In the genomic region with DNA sequence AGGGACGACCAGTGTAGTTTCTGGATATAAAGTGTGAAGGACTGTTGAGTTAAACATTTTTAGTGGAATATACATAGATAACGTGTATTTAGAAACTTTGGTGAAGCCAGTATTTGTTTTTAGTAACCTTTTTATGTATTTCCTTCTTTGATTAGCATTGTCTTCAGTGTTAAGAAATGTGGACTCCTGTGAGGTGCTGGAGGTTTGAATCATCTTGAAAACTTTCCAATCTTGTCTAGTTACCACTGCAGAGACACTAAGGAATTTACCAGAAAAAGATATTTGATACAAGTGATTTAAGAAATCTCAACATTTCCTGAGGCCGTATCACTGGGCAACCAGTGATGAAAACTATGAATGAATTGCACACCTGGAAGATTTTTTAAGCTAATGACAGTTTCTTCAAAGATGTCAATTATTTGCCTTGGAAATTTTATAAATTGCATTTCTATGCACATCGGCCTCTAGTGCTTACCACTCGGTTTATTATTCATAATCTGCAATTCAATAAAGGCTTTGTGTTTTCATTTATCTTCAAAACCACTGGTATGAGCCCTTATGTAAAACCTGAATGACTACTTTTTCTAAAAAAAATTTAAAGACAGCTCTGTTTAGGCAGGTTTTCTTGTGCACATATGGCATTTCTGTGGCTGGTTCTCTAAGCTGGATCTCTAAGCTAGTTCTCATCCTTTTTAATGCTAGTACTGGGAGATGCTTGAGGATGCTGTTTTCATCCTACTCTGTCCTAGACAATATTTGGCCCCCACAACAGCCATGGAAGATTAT, we compare ENCODE assay signal across 19 cellular contexts. TPM values are rescaled to one million over a fixed set of nuclear protein-coding genes. Genes with fewer than 3 reads are reported as not detected.
DNase-seq lines count a peak whose midpoint lies in the region; ATAC-seq and TF ChIP-seq lines count a peak whose summit lies in the region.
"Had no signal": no experiment of that assay in that cellular context is flagged by ENCODE, and none has a peak within 500 bp of the region (broad histone marks: within the 10 kb centered on the region; RNA-seq: fewer than 3 reads in every experiment).

No MANE protein-coding gene starts in this region.

- H3K4me1 ChIP-seq in IMR-90 (ENCODE audit: control insufficient read depth, insufficient read depth, low read length) (peaks cover 11% of the 10 kb centered on the region), foreskin keratinocyte (peaks cover 18% of the 10 kb centered on the region), vagina (peaks cover 11% of the 10 kb centered on the region)
- H3K4me1 ChIP-seq: BLaER1 treated with 17β-estradiol and CSF1 and Interleukin-3, amounts not matched to agents 10 nM and 100 nM; lower lobe of right lung had no signal

- peak; percentile 78 for ATAC-seq in IMR-90 (ENCODE audit: low read depth)
- ATAC-seq in foreskin keratinocyte: peak; percentile 69
- no peak for ATAC-seq in stimulated activated memory B cell treated with anti-CD40 and anti-IgM and Interleukin-4, amounts not matched to agents 10 μg/mL and 1 μg/mL and 100 μg/mL, for 72 hours
- ATAC-seq in GM19467 (IDR thresholded peaks at IDR 0.05; ENCODE audit: unreplicated experiment): no peak

- no peak overlapping the region for H2AK5ac ChIP-seq in IMR-90 (ENCODE audit: low read depth, low read length)

- dilution Hi-C loops in IMR-90 (cut with HindIII; ENCODE audit: low sequenced_read_pairs, unreplicated experiment): no loop called here

- 0 out of 2 replicates have a peak overlapping the region, but pooled peaks have one; percentile 26 for H3K14ac ChIP-seq in IMR-90 (replicated peaks; ENCODE audit: low read depth, low read length)

- H4K8ac ChIP-seq in IMR-90 (ENCODE audit: low read depth in 2 of 2, low read length in 2 of 2): no peak overlapping the region

- no peak for TF ChIP-seq RAD21 in IMR-90 (IDR thresholded peaks at IDR 0.05; ENCODE audit: low read length)

- H3K4ac ChIP-seq in IMR-90 (ENCODE audit: low read depth, low read length): no peak overlapping the region

- no peaks in the 10 kb centered on the region for H3K4me1 Mint-ChIP-seq in stimulated activated memory B cell treated with anti-CD40 and anti-IgM and Interleukin-4, amounts not matched to agents 10 μg/mL and 1 μg/mL and 100 μg/mL, for 72 hours

- H3K23ac ChIP-seq in IMR-90 (ENCODE audit: low read depth, low read length): no peak overlapping the region

- no TSS peak for BruUV-seq in IMR-90 (replicated peaks; lab: Mats Ljungman, UMichigan)

- in situ Hi-C loops in IMR-90 (cut with MboI; ENCODE audit: low sequenced_read_pairs): no loop called here

- no peaks in the 10 kb centered on the region for H3K9me3 ChIP-seq in IMR-90 (ENCODE audit: control insufficient read depth, insufficient read depth, low read length)
- no peaks in the 10 kb centered on the region for H3K9me3 ChIP-seq in vagina
- H3K9me3 ChIP-seq: lower lobe of right lung, sigmoid colon had no signal

- no peak overlapping the region for H2BK15ac ChIP-seq in IMR-90 (ENCODE audit: low read depth, low read length)

- H3K27me3 ChIP-seq in IMR-90 (ENCODE audit: control insufficient read depth, insufficient read depth, low read length) (peaks cover 5% of the 10 kb centered on the region), foreskin keratinocyte (no peaks in the 10 kb centered on the region), vagina (no peaks in the 10 kb centered on the region)
- H3K27me3 ChIP-seq: BLaER1 treated with 17β-estradiol and CSF1 and Interleukin-3, amounts not matched to agents 10 nM and 100 nM; sigmoid colon had no signal

- H2AK9ac ChIP-seq in IMR-90 (replicated peaks; ENCODE audit: low read depth, low read length, poor library complexity): no peak overlapping the region

- H3K36me3 Mint-ChIP-seq in stimulated activated memory B cell treated with anti-CD40 and anti-IgM and Interleukin-4, amounts not matched to agents 10 μg/mL and 1 μg/mL and 100 μg/mL, for 72 hours: no peaks in the 10 kb centered on the region

- no peak overlapping the region for H4K5ac ChIP-seq in IMR-90 (ENCODE audit: low read depth, low read length)

- no peak overlapping the region for H2AFZ ChIP-seq in IMR-90 (replicated peaks; ENCODE audit: low read length, poor library complexity)
- H2AFZ ChIP-seq: parathyroid adenoma had no signal

- DNase-seq in IMR-90 (peak; percentile 67), amniotic epithelial cell (ENCODE audit: low read depth) (peak; percentile 39), foreskin keratinocyte (peak; percentile 60 to 64), vagina (ENCODE audit: extremely low spot score in 2 of 2) (no peak), NCI-H2171 (lab: John Stamatoyannopoulos, UW) (no peak)
- DNase-seq: activated CD4-positive, alpha-beta T cell treated with anti-CD3 and anti-CD28 coated beads, Interleukin-2, amount 50 U/mL, for 4 hours; activated naive CD4-positive, alpha-beta T cell treated with Interleukin-2 at 50 U/mL for 16 hours; glutamatergic neuron; GOT3; lower lobe of right lung; NCI-H1694; NCI-H446 treated with DMSO at 0.1 percent for 48 hours; NK-92 treated with Interleukin-12 subunit alpha and Interleukin-12 subunit beta, amount 100 ng/mL, for 24 hours; sigmoid colon; WERI-Rb-1 had no signal

- no peak for TF ChIP-seq CTCF in IMR-90 (conservative IDR thresholded peaks at IDR 0.05; ENCODE audit: low read depth, low read length)
- no peak for TF ChIP-seq CTCF in foreskin keratinocyte (conservative IDR thresholded peaks at IDR 0.05)
- no peak for TF ChIP-seq CTCF in vagina (IDR thresholded peaks at IDR 0.05)

- no peak overlapping the region for H2BK120ac ChIP-seq in IMR-90 (ENCODE audit: low read depth, low read length)

- H3K9ac ChIP-seq in IMR-90 (ENCODE audit: low read depth, low read length): no peak overlapping the region
- H3K9ac ChIP-seq: BLaER1 treated with 17β-estradiol and CSF1 and Interleukin-3, amounts not matched to agents 10 nM and 100 nM; parathyroid adenoma had no signal

- WGBS in IMR-90 (ENCODE audit: extremely low coverage in 2 of 2, insufficient read length in 1 of 2), 2 experiments: no CpG with 5 or more reads among the region's 5 CpGs

- H3K4me3 ChIP-seq in IMR-90 (ENCODE audit: insufficient read depth, low read depth, low read length): no peak overlapping the region
- H3K4me3 ChIP-seq in vagina: no peak overlapping the region
- H3K4me3 ChIP-seq: BLaER1 treated with 17β-estradiol and CSF1 and Interleukin-3, amounts not matched to agents 10 nM and 100 nM; lower lobe of right lung; sigmoid colon had no signal

- no peaks in the 10 kb centered on the region for H4K20me1 ChIP-seq in IMR-90 (ENCODE audit: insufficient read depth, low read length)
- H4K20me1 ChIP-seq: BLaER1 treated with 17β-estradiol and CSF1 and Interleukin-3, amounts not matched to agents 10 nM and 100 nM had no signal

- no peak overlapping the region for H3K18ac ChIP-seq in IMR-90 (ENCODE audit: low read depth, low read length)

- CTCF ChIA-PET in IMR-90 (lab: Yijun Ruan, JAX): no interaction called here

- peaks cover 7% of the 10 kb centered on the region; the same call in 1 of the 2 replicates for H3K9me1 ChIP-seq in IMR-90 (ENCODE audit: insufficient read depth, low read length)

- H2BK5ac ChIP-seq in IMR-90 (ENCODE audit: low read depth, low read length, poor library complexity, severe bottlenecking): peak overlapping the region; percentile 43

- H3K9me3 Mint-ChIP-seq in stimulated activated memory B cell treated with anti-CD40 and anti-IgM and Interleukin-4, amounts not matched to agents 10 μg/mL and 1 μg/mL and 100 μg/mL, for 72 hours: no peaks in the 10 kb centered on the region

- no peaks in the 10 kb centered on the region for H3K27me3 Mint-ChIP-seq in stimulated activated memory B cell treated with anti-CD40 and anti-IgM and Interleukin-4, amounts not matched to agents 10 μg/mL and 1 μg/mL and 100 μg/mL, for 72 hours

- no peaks in the 10 kb centered on the region for H3K36me3 ChIP-seq in IMR-90 (ENCODE audit: control insufficient read depth, insufficient read depth, low read length)
- no peaks in the 10 kb centered on the region for H3K36me3 ChIP-seq in vagina
- H3K36me3 ChIP-seq: WERI-Rb-1 had no signal

- peak overlapping the region; percentile 56; the same call in 1 of the 2 replicates for H3K4me2 ChIP-seq in IMR-90 (ENCODE audit: low read depth, low read length)
- H3K4me2 ChIP-seq: BLaER1 treated with 17β-estradiol and CSF1 and Interleukin-3, amounts not matched to agents 10 nM and 100 nM had no signal

- no peak overlapping the region for H2BK20ac ChIP-seq in IMR-90 (ENCODE audit: low read depth, low read length)

- H3K56ac ChIP-seq in IMR-90 (ENCODE audit: extremely low read depth, insufficient read depth, low read length): no peak overlapping the region

- no peak overlapping the region for H3K4me3 Mint-ChIP-seq in stimulated activated memory B cell treated with anti-CD40 and anti-IgM and Interleukin-4, amounts not matched to agents 10 μg/mL and 1 μg/mL and 100 μg/mL, for 72 hours

- POLR2A ChIA-PET in IMR-90 (lab: Charles Lee; ENCODE audit: unreplicated experiment): no interaction called here

- H3K27ac Mint-ChIP-seq in stimulated activated memory B cell treated with anti-CD40 and anti-IgM and Interleukin-4, amounts not matched to agents 10 μg/mL and 1 μg/mL and 100 μg/mL, for 72 hours: peak overlapping the region; percentile 22

- intact Hi-C loops in IMR-90 (cut with micrococcal nuclease) (no loop called here), vagina (cut with DNase I) (no loop called here)

- TF ChIP-seq POLR2A in IMR-90 (IDR thresholded peaks at IDR 0.05; ENCODE audit: low read depth, low read length) (no peak), vagina (IDR thresholded peaks at IDR 0.05) (no peak)

- no peak overlapping the region for H4K91ac ChIP-seq in IMR-90 (ENCODE audit: insufficient read depth, low read depth, low read length)

- no peak overlapping the region for H3K27ac ChIP-seq in IMR-90 (ENCODE audit: insufficient read depth, low read length)
- H3K27ac ChIP-seq in foreskin keratinocyte: peak overlapping the region; percentile 24
- H3K27ac ChIP-seq in vagina: no peak overlapping the region
- H3K27ac ChIP-seq: BLaER1 treated with 17β-estradiol and CSF1 and Interleukin-3, amounts not matched to agents 10 nM and 100 nM; lower lobe of right lung; parathyroid adenoma; sigmoid colon; WERI-Rb-1 had no signal

- H3K79me1 ChIP-seq in IMR-90 (ENCODE audit: low read depth in 1 of 2, low read length in 2 of 2): no peaks in the 10 kb centered on the region

TF ChIP-seq in IMR-90, 13 proteins besides CTCF, POLR2A, EP300 and RAD21 (continues in another document):
- TF ChIP-seq RFX5 (IDR thresholded peaks at IDR 0.05; ENCODE audit: low read depth, low read length): no peak

RNA-seq across cellular contexts. Expression of a gene that starts 31.4 kb away (rescaled TPM):
- 12.2 and 15.2 TPM in 2 replicates for total RNA-seq in IMR-90 (2012; rRNA removed)
- polyA plus RNA-seq in IMR-90 (2012; rRNA removed): 16.6 and 17.1 TPM in 2 replicates
- 8.3 and 16.7 TPM in 2 replicates for polyA plus RNA-seq in IMR-90 (2012; cell fraction: cytosol; rRNA removed)
- 29.6 and 55.4 TPM in 2 replicates for polyA plus RNA-seq in IMR-90 (2012; cell fraction: nucleus; rRNA removed; ENCODE audit: low replicate concordance)
- 13.9 and 20.1 TPM in 2 replicates for total RNA-seq in foreskin keratinocyte
- polyA plus RNA-seq in foreskin keratinocyte: 3.5 and 4.1 TPM in 2 replicates
- 18.9 TPM for total RNA-seq in vagina

Comparison
In these comparisons a context has a peak if more than half of its experiments do, and no peak if none do; other contexts are left out.
1. ATAC-seq: peak in IMR-90 (single experiment) and foreskin keratinocyte (single experiment); none in stimulated activated memory B cell treated with anti-CD40 and anti-IgM and Interleukin-4, amounts not matched to agents 10 μg/mL and 1 μg/mL and 100 μg/mL, for 72 hours (single experiment) and GM19467 (single experiment).
2. DNase-seq: peak in IMR-90 (single experiment), amniotic epithelial cell (single experiment) and foreskin keratinocyte (2 of 2); none in vagina (0 of 2) and NCI-H2171 (single experiment).